ENCODE assay signal across 39 cellular contexts in the genomic region with DNA sequence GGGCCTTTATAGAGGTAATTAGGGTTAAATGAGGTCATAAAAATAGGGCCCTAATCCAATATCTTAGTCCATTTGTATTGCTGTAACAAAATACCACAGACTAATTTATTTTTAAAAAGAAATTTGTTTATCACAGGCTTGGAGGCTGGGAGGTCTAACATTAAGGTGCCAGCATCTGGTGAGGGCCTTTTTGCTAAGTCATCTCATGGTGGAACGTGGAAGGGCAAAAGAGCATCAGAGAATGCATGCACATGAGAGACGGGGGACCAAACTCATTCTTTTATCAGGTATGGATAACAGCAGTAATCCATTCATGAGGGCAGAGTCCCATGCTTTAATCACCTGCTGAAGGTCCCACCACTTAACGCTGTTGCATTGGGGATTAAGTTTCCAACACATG.
"Had no signal": no experiment of that assay in that cellular context is flagged by ENCODE, and none has a peak within 500 bp of the region (broad histone marks: within the 10 kb centered on the region; RNA-seq: fewer than 3 reads in every experiment).

No MANE protein-coding gene starts in this region.

- ATAC-seq: activated naive CD8-positive, alpha-beta T cell treated with anti-CD3 and anti-CD28 coated beads, Interleukin-2, amount 50 U/mL, for 24 hours; activated T-cell treated with anti-CD3 and anti-CD28 coated beads, Interleukin-2, amount 50 U/mL, for 4 hours; activated T-cell treated with anti-CD3 and anti-CD28 coated beads, Interleukin-2, amount 50 U/mL, for 72 hours; activated T-helper 17 cell treated with anti-CD3 and anti-CD28 coated beads, Interleukin-2, amount 50 U/mL, for 72 hours; body of pancreas had no signal

- FAIRE-seq: astrocyte, bronchial epithelial cell, colon had no signal

- H3K4me1 Mint-ChIP-seq: activated naive CD4-positive, alpha-beta T cell treated with anti-CD3 and anti-CD28 coated beads, Interleukin-2, amount 10 ng/mL, durations not matched to agents 7 days and 5 days; activated naive CD4-positive, alpha-beta T cell treated with anti-CD3 and anti-CD28 coated beads, Interleukin-2, amount 50 U/mL, for 24 hours; activated naive CD8-positive, alpha-beta T cell treated with anti-CD3 and anti-CD28 coated beads for 36 hours; activated naive CD8-positive, alpha-beta T cell treated with anti-CD3 and anti-CD28 coated beads, Interleukin-2, amount 10 ng/mL, durations not matched to agents 7 days and 5 days; activated naive CD8-positive, alpha-beta T cell treated with anti-CD3 and anti-CD28 coated beads, Interleukin-2, amount 50 U/mL, for 24 hours; activated T-helper 17 cell treated with anti-CD3 and anti-CD28 coated beads, Interleukin-2, amount 50 U/mL, for 72 hours; brain; central memory CD8-positive, alpha-beta T cell had no signal

- H3K27ac Mint-ChIP-seq: activated naive CD4-positive, alpha-beta T cell treated with anti-CD3 and anti-CD28 coated beads for 36 hours; activated naive CD4-positive, alpha-beta T cell treated with anti-CD3 and anti-CD28 coated beads, Interleukin-2, amount 10 ng/mL, durations not matched to agents 7 days and 5 days; activated naive CD4-positive, alpha-beta T cell treated with anti-CD3 and anti-CD28 coated beads, Interleukin-2, amount 50 U/mL, for 24 hours; activated naive CD4-positive, alpha-beta T cell treated with anti-CD3 and anti-CD28 coated beads, Interleukin-2, amount 50 U/mL, for 72 hours; activated naive CD8-positive, alpha-beta T cell; activated naive CD8-positive, alpha-beta T cell treated with anti-CD3 and anti-CD28 coated beads for 36 hours; activated naive CD8-positive, alpha-beta T cell treated with anti-CD3 and anti-CD28 coated beads, Interleukin-2, amount 10 ng/mL, durations not matched to agents 7 days and 5 days; activated naive CD8-positive, alpha-beta T cell treated with anti-CD3 and anti-CD28 coated beads, Interleukin-2, amount 50 U/mL, for 24 hours; activated T-cell treated with anti-CD3 and anti-CD28 coated beads, Interleukin-2, amount 50 U/mL, for 72 hours; activated T-helper 1 cell treated with anti-CD3 and anti-CD28 coated beads, Interleukin-12 subunit alpha, Interleukin-12 subunit beta, Interleukin-2, Interleukin-4 antibody, amounts not matched to agents 30 ng/mL and 10 ng/mL and 1 ng/mL, durations not matched to agents 14 hours and 24 hours and 36 hours; activated T-helper 17 cell treated with anti-CD3 and anti-CD28 coated beads, Interleukin-2, amount 50 U/mL, for 72 hours; activated T-helper 2 cell treated with anti-CD3 and anti-CD28 coated beads, Interferon-gamma antibody, Interleukin-2, Interleukin-4, amounts not matched to agents 10 μg/mL and 5 μg/mL and 100 μg/mL, durations not matched to agents 14 hours and 24 hours and 36 hours; brain had no signal

- DNase-seq: activated effector memory CD4-positive, alpha-beta T cell treated with anti-CD3 and anti-CD28 coated beads, Interleukin-2, amount 50 U/mL, for 16 hours; activated effector memory CD4-positive, alpha-beta T cell treated with Interleukin-2 at 50 U/mL for 16 hours; activated gamma-delta T cell; activated gamma-delta T cell treated with Interleukin-2 at 50 U/mL for 16 hours; activated naive CD4-positive, alpha-beta T cell; activated naive CD4-positive, alpha-beta T cell treated with anti-CD3 and anti-CD28 coated beads for 36 hours; activated naive CD4-positive, alpha-beta T cell treated with anti-CD3 and anti-CD28 coated beads, Interleukin-2, amount 10 ng/mL, durations not matched to agents 7 days and 5 days; activated naive CD4-positive, alpha-beta T cell treated with anti-CD3 and anti-CD28 coated beads, Interleukin-2, amount 50 U/mL, for 16 hours; activated naive CD4-positive, alpha-beta T cell treated with Interleukin-2 at 50 U/mL for 16 hours; activated naive CD8-positive, alpha-beta T cell treated with anti-CD3 and anti-CD28 coated beads for 36 hours; activated naive CD8-positive, alpha-beta T cell treated with anti-CD3 and anti-CD28 coated beads, Interleukin-2, amount 10 ng/mL, durations not matched to agents 7 days and 5 days; activated naive CD8-positive, alpha-beta T cell treated with anti-CD3 and anti-CD28 coated beads, Interleukin-2, amount 50 U/mL, for 24 hours; activated T-cell treated with anti-CD3 and anti-CD28 coated beads, Interleukin-2, amount 50 U/mL, for 4 hours; activated T-cell treated with anti-CD3 and anti-CD28 coated beads, Interleukin-2, amount 50 U/mL, for 48 hours; activated T-cell treated with anti-CD3 and anti-CD28 coated beads, Interleukin-2, amount 50 U/mL, for 72 hours; adrenal gland; amniotic stem cell; amygdala; anterior cingulate cortex; aorta; body of pancreas; brain microvascular endothelial cell; caudate nucleus; central memory CD4-positive, alpha-beta T cell; cerebellar nuclear complex had no signal

- H3K27me3 Mint-ChIP-seq: activated naive CD4-positive, alpha-beta T cell treated with anti-CD3 and anti-CD28 coated beads, Interleukin-2, amount 10 ng/mL, durations not matched to agents 7 days and 5 days; activated naive CD4-positive, alpha-beta T cell treated with anti-CD3 and anti-CD28 coated beads, Interleukin-2, amount 50 U/mL, for 24 hours; activated naive CD8-positive, alpha-beta T cell; activated naive CD8-positive, alpha-beta T cell treated with anti-CD3 and anti-CD28 coated beads for 36 hours; activated naive CD8-positive, alpha-beta T cell treated with anti-CD3 and anti-CD28 coated beads, Interleukin-2, amount 10 ng/mL, durations not matched to agents 7 days and 5 days; activated naive CD8-positive, alpha-beta T cell treated with anti-CD3 and anti-CD28 coated beads, Interleukin-2, amount 50 U/mL, for 24 hours; activated T-helper 17 cell treated with anti-CD3 and anti-CD28 coated beads, Interleukin-2, amount 50 U/mL, for 72 hours; central memory CD8-positive, alpha-beta T cell had no signal

- H3K36me3 ChIP-seq: adrenal gland, ascending aorta, brain microvascular endothelial cell, breast epithelium, cardiac muscle cell had no signal

- H3K27ac ChIP-seq: adrenal gland, ascending aorta, body of pancreas, brain microvascular endothelial cell, breast epithelium, cardiac muscle cell had no signal

- H3K9me3 Mint-ChIP-seq: activated naive CD4-positive, alpha-beta T cell treated with anti-CD3 and anti-CD28 coated beads, Interleukin-2, amount 10 ng/mL, durations not matched to agents 7 days and 5 days; activated naive CD4-positive, alpha-beta T cell treated with anti-CD3 and anti-CD28 coated beads, Interleukin-2, amount 50 U/mL, for 24 hours; activated naive CD8-positive, alpha-beta T cell treated with anti-CD3 and anti-CD28 coated beads, Interleukin-2, amount 10 ng/mL, durations not matched to agents 7 days and 5 days; activated naive CD8-positive, alpha-beta T cell treated with anti-CD3 and anti-CD28 coated beads, Interleukin-2, amount 50 U/mL, for 24 hours; activated T-helper 1 cell treated with anti-CD3 and anti-CD28 coated beads, Interleukin-12 subunit alpha, Interleukin-12 subunit beta, Interleukin-2, Interleukin-4 antibody, amounts not matched to agents 30 ng/mL and 10 ng/mL and 1 ng/mL, durations not matched to agents 14 hours and 24 hours and 36 hours; activated T-helper 2 cell treated with anti-CD3 and anti-CD28 coated beads, Interferon-gamma antibody, Interleukin-2, Interleukin-4, amounts not matched to agents 10 μg/mL and 5 μg/mL and 100 μg/mL, durations not matched to agents 14 hours and 24 hours and 36 hours; brain; central memory CD8-positive, alpha-beta T cell had no signal

- H3K4me3 ChIP-seq: adrenal gland, ascending aorta, body of pancreas, breast epithelium, cardiac muscle cell had no signal

- H3K36me3 Mint-ChIP-seq: activated naive CD4-positive, alpha-beta T cell treated with anti-CD3 and anti-CD28 coated beads, Interleukin-2, amount 10 ng/mL, durations not matched to agents 7 days and 5 days; activated naive CD4-positive, alpha-beta T cell treated with anti-CD3 and anti-CD28 coated beads, Interleukin-2, amount 50 U/mL, for 72 hours; activated naive CD8-positive, alpha-beta T cell treated with anti-CD3 and anti-CD28 coated beads for 36 hours; activated naive CD8-positive, alpha-beta T cell treated with anti-CD3 and anti-CD28 coated beads, Interleukin-2, amount 10 ng/mL, durations not matched to agents 7 days and 5 days; brain had no signal

- H3K4me3 Mint-ChIP-seq: activated naive CD4-positive, alpha-beta T cell treated with anti-CD3 and anti-CD28 coated beads for 36 hours; activated naive CD4-positive, alpha-beta T cell treated with anti-CD3 and anti-CD28 coated beads, Interleukin-2, amount 10 ng/mL, durations not matched to agents 7 days and 5 days; activated naive CD4-positive, alpha-beta T cell treated with anti-CD3 and anti-CD28 coated beads, Interleukin-2, amount 50 U/mL, for 24 hours; activated naive CD8-positive, alpha-beta T cell; activated naive CD8-positive, alpha-beta T cell treated with anti-CD3 and anti-CD28 coated beads for 36 hours; activated naive CD8-positive, alpha-beta T cell treated with anti-CD3 and anti-CD28 coated beads, Interleukin-2, amount 10 ng/mL, durations not matched to agents 7 days and 5 days; activated naive CD8-positive, alpha-beta T cell treated with anti-CD3 and anti-CD28 coated beads, Interleukin-2, amount 50 U/mL, for 24 hours; activated T-cell treated with anti-CD3 and anti-CD28 coated beads, Interleukin-2, amount 50 U/mL, for 4 hours; activated T-cell treated with anti-CD3 and anti-CD28 coated beads, Interleukin-2, amount 50 U/mL, for 72 hours; activated T-helper 1 cell treated with anti-CD3 and anti-CD28 coated beads, Interleukin-12 subunit alpha, Interleukin-12 subunit beta, Interleukin-2, Interleukin-4 antibody, amounts not matched to agents 30 ng/mL and 10 ng/mL and 1 ng/mL, durations not matched to agents 14 hours and 24 hours and 36 hours; activated T-helper 17 cell treated with anti-CD3 and anti-CD28 coated beads, Interleukin-2, amount 50 U/mL, for 72 hours; brain; central memory CD8-positive, alpha-beta T cell had no signal

- H3K4me1 ChIP-seq: adrenal gland, ascending aorta, body of pancreas, breast epithelium had no signal

- H3K9me3 ChIP-seq: adrenal gland, ascending aorta, body of pancreas, breast epithelium had no signal

- H3K27me3 ChIP-seq: adrenal gland, ascending aorta, body of pancreas, brain microvascular endothelial cell, breast epithelium, cardiac muscle cell had no signal
